ENCODE assay signal across 20 cellular contexts in the genomic region with DNA sequence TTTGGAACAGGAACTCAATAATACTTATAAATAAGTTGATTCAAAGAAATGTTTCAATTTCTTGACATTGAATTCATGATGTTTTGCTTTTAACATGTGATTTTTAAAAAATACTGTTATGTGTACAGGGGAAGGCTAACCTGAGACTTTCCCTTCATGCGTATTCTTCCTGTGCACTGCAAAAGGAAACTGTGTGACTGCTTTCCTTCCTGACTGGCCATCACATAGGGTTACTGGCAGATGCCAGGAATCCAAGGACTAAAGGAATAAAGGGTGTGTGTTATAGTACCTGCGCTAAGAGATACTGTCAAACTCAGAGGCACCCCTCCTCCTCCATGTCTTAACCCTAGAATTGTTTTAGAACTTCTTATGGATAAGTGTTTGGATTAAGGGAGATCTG.
"Had no signal": no experiment of that assay in that cellular context is flagged by ENCODE, and none has a peak within 500 bp of the region (broad histone marks: within the 10 kb centered on the region; RNA-seq: fewer than 3 reads in every experiment).

No MANE protein-coding gene starts in this region.

- H3K36me3 ChIP-seq: ascending aorta, breast epithelium, suprapubic skin, transverse colon, uterus had no signal

- H3K9me3 ChIP-seq: ascending aorta, breast epithelium, SK-N-SH, suprapubic skin, transverse colon, uterus had no signal

- H3K27ac Mint-ChIP-seq: activated CD4-positive, alpha-beta memory T cell treated with anti-CD3 and anti-CD28 coated beads, Interleukin-2, amount 10 ng/mL, durations not matched to agents 7 days and 5 days; activated CD4-positive, alpha-beta T cell treated with anti-CD3 and anti-CD28 coated beads for 36 hours; nephron progenitor cell; T-helper 2 cell treated with Interferon-gamma antibody and Interleukin-4, amounts not matched to agents 5 μg/mL and 100 μg/mL, for 36 hours; WTC11 had no signal

- H3K27ac ChIP-seq: ascending aorta, breast epithelium, coronary artery, suprapubic skin, transverse colon, uterus had no signal

- H3K9me3 Mint-ChIP-seq: nephron progenitor cell; T-helper 2 cell treated with Interferon-gamma antibody and Interleukin-4, amounts not matched to agents 5 μg/mL and 100 μg/mL, for 36 hours; WTC11 had no signal

- H3K27me3 Mint-ChIP-seq: activated CD4-positive, alpha-beta memory T cell treated with anti-CD3 and anti-CD28 coated beads, Interleukin-2, amount 10 ng/mL, durations not matched to agents 7 days and 5 days had no signal

- H3K36me3 Mint-ChIP-seq: WTC11 had no signal

- ATAC-seq: activated CD4-positive, alpha-beta T cell treated with anti-CD3 and anti-CD28 coated beads for 36 hours; WTC11 had no signal

- H3K9ac ChIP-seq: SK-N-SH had no signal

- H3K4me3 Mint-ChIP-seq: activated CD4-positive, alpha-beta memory T cell treated with anti-CD3 and anti-CD28 coated beads, Interleukin-2, amount 10 ng/mL, durations not matched to agents 7 days and 5 days; activated CD4-positive, alpha-beta T cell treated with anti-CD3 and anti-CD28 coated beads for 36 hours; nephron progenitor cell; T-helper 2 cell treated with Interferon-gamma antibody and Interleukin-4, amounts not matched to agents 5 μg/mL and 100 μg/mL, for 36 hours; WTC11 had no signal

- H3K4me2 ChIP-seq: SK-N-SH had no signal

- DNase-seq: activated CD4-positive, alpha-beta memory T cell treated with anti-CD3 and anti-CD28 coated beads, Interleukin-2, amount 10 ng/mL, durations not matched to agents 7 days and 5 days; activated CD4-positive, alpha-beta T cell treated with anti-CD3 and anti-CD28 coated beads for 36 hours; activated effector memory CD4-positive, alpha-beta T cell treated with anti-CD3 and anti-CD28 coated beads, Interleukin-2, amount 50 U/mL, for 16 hours; activated T-cell treated with anti-CD3 and anti-CD28 coated beads, Interleukin-2, amount 50 U/mL, for 48 hours; effector CD4-positive, alpha-beta T cell; mesendoderm; nephron progenitor cell; nucleus accumbens; posterior cingulate gyrus; SK-N-SH; stimulated activated CD4-positive, alpha-beta T cell treated with anti-CD3 and anti-CD28 coated beads, Interleukin-2, amount 100 ng/mL, for 24 hours; stimulated activated naive CD4-positive, alpha-beta T cell treated with Interleukin-2 at 50 U/mL for 16 hours; transverse colon; uterus had no signal

- H3K4me3 ChIP-seq: ascending aorta, breast epithelium, coronary artery, suprapubic skin, transverse colon, uterus had no signal

- H3K4me1 ChIP-seq: ascending aorta, breast epithelium, suprapubic skin, transverse colon, uterus had no signal

- H3K27me3 ChIP-seq: ascending aorta, breast epithelium, suprapubic skin, transverse colon, uterus had no signal
